23 cellular contexts compared by ENCODE assay signal in genomic region chr19:40009674-40010073, GRCh38.
"Had no signal": no experiment of that assay in that cellular context is flagged by ENCODE, and none has a peak within 500 bp of the region (broad histone marks: within the 10 kb centered on the region; RNA-seq: fewer than 3 reads in every experiment).

No MANE protein-coding gene starts in this region.

- H3K36me3 ChIP-seq: colonic mucosa had no signal

- FAIRE-seq: keratinocyte had no signal

- DNase-seq: colonic mucosa; cortex of kidney; effector CD8-positive, alpha-beta T cell; erythroblast; esophagus squamous epithelium; foreskin fibroblast; foreskin melanocyte; gastrocnemius medialis; glutamatergic neuron; head of caudate nucleus; heart right ventricle; hippocampal formation; left cardiac atrium; left lung; left ventricle myocardium superior; lower lobe of right lung; mesenchymal stem cell; mucosa of descending colon; naive B cell; naive thymus-derived CD8-positive, alpha-beta T cell had no signal

- H3K4me1 ChIP-seq: colonic mucosa, esophagus squamous epithelium, left lung, lower lobe of right lung had no signal

- H3K27ac ChIP-seq: colonic mucosa, epithelial cell of prostate, esophagus squamous epithelium, gastrocnemius medialis, heart right ventricle, left lung, lower lobe of right lung had no signal

- H3K4me3 ChIP-seq: colonic mucosa, esophagus squamous epithelium, gastrocnemius medialis, heart right ventricle, left lung, lower lobe of right lung, mucosa of descending colon had no signal

- ATAC-seq: esophagus mucosa; gastrocnemius medialis; heart right ventricle; left cardiac atrium; left lung; left ventricle myocardium superior; lower lobe of right lung; mucosa of descending colon; naive thymus-derived CD8-positive, alpha-beta T cell had no signal

- H3K27me3 ChIP-seq: colonic mucosa, esophagus squamous epithelium, gastrocnemius medialis, heart right ventricle, left lung had no signal
